Comparison of ENCODE assay signal across 29 cellular contexts in the genomic region with DNA sequence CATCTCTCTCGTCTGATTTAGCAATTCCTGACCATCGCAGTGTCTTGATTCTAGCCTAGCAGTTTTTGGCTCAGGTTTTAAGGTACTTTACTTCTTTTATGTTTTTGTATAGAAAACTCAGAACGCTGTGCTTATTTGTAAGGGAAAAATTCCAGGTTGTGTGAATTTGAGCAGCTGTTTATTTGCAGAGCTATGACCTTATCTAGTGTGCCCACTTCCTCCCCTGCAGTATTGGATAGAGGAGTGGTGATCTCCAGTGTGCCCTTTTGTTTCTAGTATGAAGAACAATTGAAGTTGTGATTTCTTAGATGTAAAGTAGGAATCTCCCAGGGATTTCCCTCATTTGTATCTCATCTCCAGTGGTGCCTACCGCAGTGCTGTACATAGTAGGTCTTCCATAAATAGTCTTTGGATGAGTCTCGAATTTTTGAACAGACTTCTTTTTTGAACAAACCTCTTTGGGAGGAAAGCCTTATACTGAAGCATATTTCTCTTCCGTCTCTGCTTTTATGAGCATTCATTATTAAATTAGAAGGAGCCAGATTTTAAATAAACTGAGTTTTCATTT. TPM values are rescaled to one million over a fixed set of nuclear protein-coding genes. Genes with fewer than 3 reads are reported as not detected.
A peak's percentile ranks its signal among the peaks of the same experiment; 100 is the strongest.
DNase-seq lines count a peak whose midpoint lies in the region; ATAC-seq, FAIRE-seq and TF ChIP-seq lines count a peak whose summit lies in the region.
"Had no signal": no experiment of that assay in that cellular context is flagged by ENCODE, and none has a peak within 500 bp of the region (broad histone marks: within the 10 kb centered on the region; RNA-seq: fewer than 3 reads in every experiment).

No MANE protein-coding gene starts in this region.

- H3K27ac ChIP-seq in CD8-positive, alpha-beta T cell (ENCODE audit: low read depth, low read length) = no peak overlapping the region
- H3K27ac ChIP-seq in pancreas = peak overlapping the region; percentile 44 to 82 (median 72)
- H3K27ac ChIP-seq in suprapubic skin = no peak overlapping the region

- FAIRE-seq in GM12891 (lab: Jason Lieb, UNC) (no peak), pancreas (lab: Jason Lieb, UNC) (no peak)
- FAIRE-seq: HTR-8/SVneo had no signal

- no peaks in the 10 kb centered on the region for H3K9me3 ChIP-seq in CD8-positive, alpha-beta T cell (ENCODE audit: low read length)
- H3K9me3 ChIP-seq in pancreas (no peaks in the 10 kb centered on the region), suprapubic skin (no peaks in the 10 kb centered on the region)
- H3K9me3 ChIP-seq: Caco-2, SK-N-SH had no signal

- no peak for TF ChIP-seq POLR2A in GM12891 (IDR thresholded peaks at IDR 0.05; ENCODE audit: low read depth, low read length)
- no peak for TF ChIP-seq POLR2A in suprapubic skin (IDR thresholded peaks at IDR 0.05)

- WGBS in pancreas, 2 donors = 40% methylated on average over 6 of the region's 6 CpGs
- WGBS in suprapubic skin = 91% methylated on average over 6 of the region's 6 CpGs

- DNase-seq in CD8-positive, alpha-beta T cell = no peak
- DNase-seq in GM12891 (ENCODE audit: insufficient read length, low spot score) (no peak), pancreas (peak in 2 of 6 donors; percentile 57 to 60), suprapubic skin (ENCODE audit: low spot score in 2 of 2) (no peak), islet precursor cell (no peak), EL (no peak)
- DNase-seq in activated T-helper 1 cell treated with anti-CD3 and anti-CD28 coated beads, Interleukin-12 subunit alpha, Interleukin-12 subunit beta, Interleukin-2, Interleukin-4 antibody, amounts not matched to agents 30 ng/mL and 10 ng/mL and 1 ng/mL, durations not matched to agents 14 hours and 24 hours and 36 hours (ENCODE audit: low spot score) = no peak
- DNase-seq: CD4-positive, alpha-beta T cell; DMS 273 treated with DMSO at 0.1 percent for 48 hours; DMS79 treated with DMSO at 0.1 percent for 48 hours; GOT3; Karpas-422; NCI-H1105 treated with DMSO at 0.1 percent for 48 hours; NCI-H2029 treated with DMSO at 0.1 percent for 48 hours; NCI-H226; NCI-H510A treated with DMSO at 0.1 percent for 48 hours; NCI-H748 treated with DMSO at 0.1 percent for 48 hours; NK-92 treated with Interleukin-12 subunit alpha and Interleukin-12 subunit beta, amount 100 ng/mL, for 24 hours; SIG-M5; SK-N-SH had no signal

- no peaks in the 10 kb centered on the region for H3K27me3 ChIP-seq in CD8-positive, alpha-beta T cell (ENCODE audit: insufficient read depth, low read length)
- no peaks in the 10 kb centered on the region for H3K27me3 ChIP-seq in pancreas
- H3K27me3 ChIP-seq in suprapubic skin = no peaks in the 10 kb centered on the region

- no peaks in the 10 kb centered on the region for H3K27me3 Mint-ChIP-seq in CD8-positive, alpha-beta T cell (ENCODE audit: low read depth)
- no peaks in the 10 kb centered on the region for H3K27me3 Mint-ChIP-seq in activated T-helper 1 cell treated with anti-CD3 and anti-CD28 coated beads, Interleukin-12 subunit alpha, Interleukin-12 subunit beta, Interleukin-2, Interleukin-4 antibody, amounts not matched to agents 30 ng/mL and 10 ng/mL and 1 ng/mL, durations not matched to agents 14 hours and 24 hours and 36 hours (ENCODE audit: insufficient read depth)
- H3K27me3 Mint-ChIP-seq: CD4-positive, alpha-beta T cell; IgD-negative memory B cell had no signal

- peaks cover 26% of the 10 kb centered on the region for H3K36me3 ChIP-seq in CD8-positive, alpha-beta T cell (ENCODE audit: insufficient read depth, low read length)
- H3K36me3 ChIP-seq in pancreas (peaks cover 0 to 6% (median under 1%) of the 10 kb centered on the region in 3 donors), suprapubic skin (peaks cover 63% of the 10 kb centered on the region)

- TF ChIP-seq CTCF in CD8-positive, alpha-beta T cell (IDR thresholded peaks at IDR 0.05) = no peak
- TF ChIP-seq CTCF in pancreas (IDR thresholded peaks at IDR 0.05) (no peak), suprapubic skin (IDR thresholded peaks at IDR 0.05) (no peak)

- ATAC-seq in CD8-positive, alpha-beta T cell = no peak
- peak; percentile 90 to 93 (median 91) for ATAC-seq in pancreas
- ATAC-seq: HCT116, Panc1 had no signal

- H3K4me1 ChIP-seq in CD8-positive, alpha-beta T cell (ENCODE audit: insufficient read depth, low read length) = no peaks in the 10 kb centered on the region
- H3K4me1 ChIP-seq in pancreas (peaks cover 22 to 38% (median 29%) of the 10 kb centered on the region in 3 donors), suprapubic skin (no peaks in the 10 kb centered on the region)
- H3K4me1 ChIP-seq: Caco-2 had no signal

- intact Hi-C loops in CD8-positive, alpha-beta T cell (cut with DNase I, micrococcal nuclease) = no loop called here
- intact Hi-C loops in activated T-helper 1 cell treated with anti-CD3 and anti-CD28 coated beads, Interleukin-12 subunit alpha, Interleukin-12 subunit beta, Interleukin-2, Interleukin-4 antibody, amounts not matched to agents 30 ng/mL and 10 ng/mL and 1 ng/mL, durations not matched to agents 14 hours and 24 hours and 36 hours (cut with micrococcal nuclease) = no loop called here
- intact Hi-C loops in pancreas (cut with DNase I) = no loop called here

- TF ChIP-seq EP300 in suprapubic skin (IDR thresholded peaks at IDR 0.05) = no peak

- H3K36me3 Mint-ChIP-seq in CD8-positive, alpha-beta T cell = peaks cover 59% of the 10 kb centered on the region
- peaks cover 50% of the 10 kb centered on the region for H3K36me3 Mint-ChIP-seq in activated T-helper 1 cell treated with anti-CD3 and anti-CD28 coated beads, Interleukin-12 subunit alpha, Interleukin-12 subunit beta, Interleukin-2, Interleukin-4 antibody, amounts not matched to agents 30 ng/mL and 10 ng/mL and 1 ng/mL, durations not matched to agents 14 hours and 24 hours and 36 hours (ENCODE audit: low read depth)

- no peaks in the 10 kb centered on the region for H3K4me1 Mint-ChIP-seq in CD8-positive, alpha-beta T cell (ENCODE audit: low read depth)
- peaks cover 13% of the 10 kb centered on the region for H3K4me1 Mint-ChIP-seq in activated T-helper 1 cell treated with anti-CD3 and anti-CD28 coated beads, Interleukin-12 subunit alpha, Interleukin-12 subunit beta, Interleukin-2, Interleukin-4 antibody, amounts not matched to agents 30 ng/mL and 10 ng/mL and 1 ng/mL, durations not matched to agents 14 hours and 24 hours and 36 hours (ENCODE audit: low read depth)
- H3K4me1 Mint-ChIP-seq: IgD-negative memory B cell had no signal

- H3K4me3 ChIP-seq in CD8-positive, alpha-beta T cell (ENCODE audit: low read depth, low read length) = no peak overlapping the region
- H3K4me3 ChIP-seq in pancreas (peak overlapping the region in 1 of 4 donors; percentile 5), suprapubic skin (no peak overlapping the region)

- POLR2A ChIA-PET in CD8-positive, alpha-beta T cell (lab: Charles Lee) = no interaction called here

- no peaks in the 10 kb centered on the region for H3K9me3 Mint-ChIP-seq in CD8-positive, alpha-beta T cell
- no peaks in the 10 kb centered on the region for H3K9me3 Mint-ChIP-seq in activated T-helper 1 cell treated with anti-CD3 and anti-CD28 coated beads, Interleukin-12 subunit alpha, Interleukin-12 subunit beta, Interleukin-2, Interleukin-4 antibody, amounts not matched to agents 30 ng/mL and 10 ng/mL and 1 ng/mL, durations not matched to agents 14 hours and 24 hours and 36 hours
- H3K9me3 Mint-ChIP-seq: CD4-positive, alpha-beta T cell; IgD-negative memory B cell had no signal

- no peak overlapping the region for H3K4me3 Mint-ChIP-seq in CD8-positive, alpha-beta T cell
- no peak overlapping the region for H3K4me3 Mint-ChIP-seq in activated T-helper 1 cell treated with anti-CD3 and anti-CD28 coated beads, Interleukin-12 subunit alpha, Interleukin-12 subunit beta, Interleukin-2, Interleukin-4 antibody, amounts not matched to agents 30 ng/mL and 10 ng/mL and 1 ng/mL, durations not matched to agents 14 hours and 24 hours and 36 hours
- H3K4me3 Mint-ChIP-seq: CD4-positive, alpha-beta T cell; IgD-negative memory B cell had no signal

- CTCF ChIA-PET in CD8-positive, alpha-beta T cell (lab: Charles Lee) = no interaction called here

- H3K27ac Mint-ChIP-seq in CD8-positive, alpha-beta T cell = peak overlapping the region; percentile 22
- peak overlapping the region; percentile 8 for H3K27ac Mint-ChIP-seq in activated T-helper 1 cell treated with anti-CD3 and anti-CD28 coated beads, Interleukin-12 subunit alpha, Interleukin-12 subunit beta, Interleukin-2, Interleukin-4 antibody, amounts not matched to agents 30 ng/mL and 10 ng/mL and 1 ng/mL, durations not matched to agents 14 hours and 24 hours and 36 hours
- H3K27ac Mint-ChIP-seq: CD4-positive, alpha-beta T cell had no signal

TF ChIP-seq in GM12891, 5 proteins besides CTCF, POLR2A, EP300 and RAD21:
- no peak for TF ChIP-seq PAX5 (IDR thresholded peaks at IDR 0.05; ENCODE audit: insufficient read depth, low read length, severe bottlenecking)
- TF ChIP-seq SPI1 (IDR thresholded peaks at IDR 0.05; ENCODE audit: low read depth, low read length) = peak; percentile 23; the same call in 1 of the 2 replicates
TF ChIP-seq in GM12891: peak in this region for 1.

RNA-seq across cellular contexts. Expression of a gene that starts 40.0 kb away (rescaled TPM):
- 100 to 1,000 TPM; 119 to 121 TPM for total RNA-seq in CD8-positive, alpha-beta T cell
- 98.7 TPM for polyA plus RNA-seq in GM12891 (2012; ENCODE audit: low read depth, missing spikeins)
- 234 and 250 TPM in 2 replicates for total RNA-seq in activated T-helper 1 cell treated with anti-CD3 and anti-CD28 coated beads, Interleukin-12 subunit alpha, Interleukin-12 subunit beta, Interleukin-2, Interleukin-4 antibody, amounts not matched to agents 30 ng/mL and 10 ng/mL and 1 ng/mL, durations not matched to agents 14 hours and 24 hours and 36 hours
- total RNA-seq in pancreas (100 to 1,000 TPM in 1 of 6 donors, 10 to 100 TPM in 5; 34.0 to 191 (median 39.7) TPM), suprapubic skin (100 to 1,000 TPM in 2 of 4 donors, 10 to 100 TPM in 2; 72.5 to 116 (median 97.6) TPM)
- polyA plus RNA-seq in pancreas = 10 to 100 TPM; 45.1 to 56.8 TPM

RNA-seq across cellular contexts. Expression of a gene that starts 47.5 kb away (rescaled TPM):
- under 1 TPM in 1 of 2 experiments, not detected in 1; 0.11 TPM for total RNA-seq in CD8-positive, alpha-beta T cell
- 0.04 TPM for polyA plus RNA-seq in GM12891 (2012; ENCODE audit: low read depth, missing spikeins)
- total RNA-seq in activated T-helper 1 cell treated with anti-CD3 and anti-CD28 coated beads, Interleukin-12 subunit alpha, Interleukin-12 subunit beta, Interleukin-2, Interleukin-4 antibody, amounts not matched to agents 30 ng/mL and 10 ng/mL and 1 ng/mL, durations not matched to agents 14 hours and 24 hours and 36 hours = not detected in 2 replicates
- total RNA-seq in pancreas (under 1 TPM; 0.06 to 0.79 (median 0.43) TPM), suprapubic skin (under 1 TPM in 1 of 4 donors, not detected in 3; 0.55 TPM)
- under 1 TPM; 0.42 to 0.66 TPM for polyA plus RNA-seq in pancreas
- total RNA-seq: A673; Caco-2; CD4-positive, alpha-beta T cell; G401; M059J had no signal
- polyA plus RNA-seq: BJ, IgD-negative memory B cell, SK-N-SH had no signal

Comparison
In these comparisons a context has a peak if more than half of its experiments do, and no peak if none do; other contexts are left out.
1. H3K27ac ChIP-seq: peak in pancreas (4 of 4); none in CD8-positive, alpha-beta T cell (single experiment) and suprapubic skin (single experiment).